ENCODE assay signal across 13 cellular contexts in the genomic region with DNA sequence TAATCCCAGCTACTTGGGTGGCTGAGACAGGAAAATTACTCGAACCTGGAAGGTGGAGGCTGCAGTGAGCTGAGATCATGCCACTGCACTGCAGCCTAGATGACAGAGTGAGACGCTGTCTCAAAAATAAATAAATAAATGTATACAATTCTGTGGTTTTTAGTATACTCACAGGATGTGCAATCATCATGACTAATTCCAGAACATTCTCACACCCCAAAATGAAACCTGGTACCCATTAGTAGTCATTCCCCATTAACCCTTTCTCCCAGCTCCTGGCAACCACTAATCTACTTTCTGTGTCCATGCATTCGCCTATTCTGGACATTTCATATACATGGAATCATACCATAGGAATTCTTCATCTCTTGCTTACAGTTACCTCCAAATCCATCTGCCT. TPM values are rescaled to one million over a fixed set of nuclear protein-coding genes. Genes with fewer than 3 reads are reported as not detected.
A peak's percentile ranks its signal among the peaks of the same experiment; 100 is the strongest.
DNase-seq lines count a peak whose midpoint lies in the region; ATAC-seq, FAIRE-seq and TF ChIP-seq lines count a peak whose summit lies in the region.
"Had no signal": no experiment of that assay in that cellular context is flagged by ENCODE, and none has a peak within 500 bp of the region (broad histone marks: within the 10 kb centered on the region; RNA-seq: fewer than 3 reads in every experiment).

No MANE protein-coding gene starts in this region.

- CTCF ChIA-PET in activated CD4-positive, alpha-beta T cell treated with anti-CD3 and anti-CD28 coated beads for 36 hours (lab: Charles Lee) = no interaction called here
- CTCF ChIA-PET in RWPE1 (lab: Yijun Ruan, JAX) (no interaction called here), HepG2 (lab: Yijun Ruan, JAX; ENCODE audit: low intra/inter-chr PET ratio, low total read pairs) (no interaction called here)

- peaks cover 23% of the 10 kb centered on the region for H3K4me1 Mint-ChIP-seq in activated CD4-positive, alpha-beta T cell treated with anti-CD3 and anti-CD28 coated beads for 36 hours
- peaks cover 23 to 24% of the 10 kb centered on the region in 2 donors for H3K4me1 Mint-ChIP-seq in natural killer cell treated with Interleukin-12 subunit alpha and Interleukin-12 subunit beta and Interleukin-15 and Interleukin-18, amount 100 ng/mL, for 72 hours (ENCODE audit: low read depth in 2 of 2)

- peak; percentile 26 for DNase-seq in activated CD4-positive, alpha-beta T cell treated with anti-CD3 and anti-CD28 coated beads for 36 hours
- no peak for DNase-seq in activated CD4-positive, alpha-beta T cell treated with anti-CD3 and anti-CD28 coated beads for 4 hours
- DNase-seq in RWPE1 (ENCODE audit: low spot score) (peak; percentile 41), sciatic nerve (ENCODE audit: low spot score) (no peak), HepG2 (ENCODE audit: low spot score) (no peak), MM.1S (no peak)
- DNase-seq in natural killer cell treated with Interleukin-12 subunit alpha and Interleukin-12 subunit beta and Interleukin-15 and Interleukin-18, amount 100 ng/mL, for 72 hours (ENCODE audit: low spot score) = no peak
- DNase-seq: H7, OCI-M1 had no signal

- no TSS peak for BruUV-seq in HepG2 (replicated peaks; lab: Mats Ljungman, UMichigan)

- TF ChIP-seq CTCF in RWPE1 (conservative IDR thresholded peaks at IDR 0.05; ENCODE audit: low read depth) (no peak), HepG2 (CRISPR knock-in tag; IDR thresholded peaks at IDR 0.05) (no peak), MM.1S (IDR thresholded peaks at IDR 0.05; ENCODE audit: low read length) (no peak)

- in situ Hi-C loops in HepG2 (cut with HindIII; ENCODE audit: extremely low pct_ligation_motif_present, low pct_unique_long_range_greater_than_20kb) = no loop called here

- no peak overlapping the region for H3K4me3 Mint-ChIP-seq in activated CD4-positive, alpha-beta T cell treated with anti-CD3 and anti-CD28 coated beads for 36 hours
- no peak overlapping the region for H3K4me3 Mint-ChIP-seq in natural killer cell treated with Interleukin-12 subunit alpha and Interleukin-12 subunit beta and Interleukin-15 and Interleukin-18, amount 100 ng/mL, for 72 hours
- H3K4me3 Mint-ChIP-seq: neural crest cell had no signal

- POLR2A ChIA-PET in activated CD4-positive, alpha-beta T cell treated with anti-CD3 and anti-CD28 coated beads for 36 hours (lab: Charles Lee) = interaction anchor here (0.6 kb wide), 1 partner anchor 75 kb away, joined by 3 read pairs; no protein-coding TSS in a partner anchor
- POLR2A ChIA-PET in RWPE1 (lab: Yijun Ruan, JAX; ENCODE audit: low non-redundant PET) (no interaction called here), HepG2 (lab: Yijun Ruan, JAX) (no interaction called here)

- no peaks in the 10 kb centered on the region for H3K9me2 ChIP-seq in MM.1S (replicated peaks; ENCODE audit: insufficient read depth, low read length)

- no peak for FAIRE-seq in HepG2 (lab: Jason Lieb, UNC)
- FAIRE-seq: A204.1 had no signal

- H3K9me3 ChIP-seq in HepG2 (ENCODE audit: low read length) = no peaks in the 10 kb centered on the region
- no peaks in the 10 kb centered on the region for H3K9me3 ChIP-seq in MM.1S (replicated peaks; ENCODE audit: insufficient read depth, low read length)

- H3K4me3 ChIP-seq in HepG2 (replicated peaks in 1 of 3; ENCODE audit: insufficient read depth in 1 of 3, low read depth in 2 of 3, low read length in 3 of 3) = no peak overlapping the region
- no peak overlapping the region for H3K4me3 ChIP-seq in MM.1S (ENCODE audit: low read length)
- H3K4me3 ChIP-seq: cardiac muscle cell had no signal

- H3K4me2 ChIP-seq in HepG2 (ENCODE audit: low read depth, low read length) (no peak overlapping the region), MM.1S (ENCODE audit: low read depth, low read length) (no peak overlapping the region)

- TF ChIP-seq EP300 in HepG2 (IDR thresholded peaks at IDR 0.05; ENCODE audit: low read depth in 2 of 2, low read length in 2 of 2) (no peak), HepG2 (CRISPR knock-in tag; IDR thresholded peaks at IDR 0.05; ENCODE audit: borderline replicate concordance) (no peak)

- H2AFZ ChIP-seq in HepG2 (ENCODE audit: low read length) = no peak overlapping the region
- H2AFZ ChIP-seq in MM.1S (ENCODE audit: low read length) = no peak overlapping the region

- no peak for TF ChIP-seq POLR2A in HepG2 (IDR thresholded peaks at IDR 0.05; ENCODE audit: insufficient read depth in 1 of 2, low read depth in 2 of 2, low read length in 2 of 2)

- H3F3A ChIP-seq in MM.1S (ENCODE audit: insufficient read depth, low read length) = no peaks in the 10 kb centered on the region

- H3K9ac ChIP-seq in HepG2 (ENCODE audit: insufficient read depth, low read depth, low read length) (no peak overlapping the region), MM.1S (ENCODE audit: low read length) (no peak overlapping the region)

- H3K27me3 ChIP-seq in HepG2 (ENCODE audit: control insufficient read depth in 1 of 2, insufficient read depth in 2 of 2, low read length in 2 of 2) (no peaks in the 10 kb centered on the region; a peak in 1 of 5 replicates), MM.1S (replicated peaks; ENCODE audit: insufficient read depth, low read length) (no peaks in the 10 kb centered on the region)
- H3K27me3 ChIP-seq: cardiac muscle cell had no signal

- H3K36me3 ChIP-seq in HepG2 (replicated peaks in 1 of 2; ENCODE audit: control insufficient read depth in 1 of 2, insufficient read depth in 2 of 2, low read length in 2 of 2) (no peaks in the 10 kb centered on the region), MM.1S (replicated peaks; ENCODE audit: insufficient read depth, low read length) (no peaks in the 10 kb centered on the region)
- H3K36me3 ChIP-seq: cardiac muscle cell had no signal

- intact Hi-C loops in activated CD4-positive, alpha-beta T cell treated with anti-CD3 and anti-CD28 coated beads for 36 hours (cut with DNase I, micrococcal nuclease) = no loop called here
- intact Hi-C loops in sciatic nerve (cut with DNase I) (no loop called here), HepG2 (cut with micrococcal nuclease; ENCODE audit: unreplicated experiment) (no loop called here)

- H3K27ac ChIP-seq in RWPE1 = no peak overlapping the region
- H3K27ac ChIP-seq in HepG2 (ENCODE audit: extremely low read length, insufficient read depth, low read length) = no peak overlapping the region
- no peak overlapping the region for H3K27ac ChIP-seq in MM.1S (ENCODE audit: low read length)
- H3K27ac ChIP-seq: cardiac muscle cell had no signal

- WGBS in HepG2 (ENCODE audit: low lambda C conversion rate) = 96% methylated on average over 3 of the region's 3 CpGs

- H3K79me2 ChIP-seq in HepG2 (ENCODE audit: insufficient read depth, low read length) (peaks cover 8% of the 10 kb centered on the region), MM.1S (ENCODE audit: low read length) (peaks cover 3% of the 10 kb centered on the region; the same call in 1 of the 2 replicates)

- H3K36me3 Mint-ChIP-seq in activated CD4-positive, alpha-beta T cell treated with anti-CD3 and anti-CD28 coated beads for 36 hours (ENCODE audit: low read depth) = peaks cover 9% of the 10 kb centered on the region
- peaks cover 8% of the 10 kb centered on the region for H3K36me3 Mint-ChIP-seq in natural killer cell treated with Interleukin-12 subunit alpha and Interleukin-12 subunit beta and Interleukin-15 and Interleukin-18, amount 100 ng/mL, for 72 hours

- H3K27me3 Mint-ChIP-seq in activated CD4-positive, alpha-beta T cell treated with anti-CD3 and anti-CD28 coated beads for 36 hours = no peaks in the 10 kb centered on the region
- no peaks in the 10 kb centered on the region for H3K27me3 Mint-ChIP-seq in natural killer cell treated with Interleukin-12 subunit alpha and Interleukin-12 subunit beta and Interleukin-15 and Interleukin-18, amount 100 ng/mL, for 72 hours

- TF ChIP-seq RAD21 in HepG2 (CRISPR knock-in tag; IDR thresholded peaks at IDR 0.05) = no peak

- H3K9me3 Mint-ChIP-seq in activated CD4-positive, alpha-beta T cell treated with anti-CD3 and anti-CD28 coated beads for 36 hours (ENCODE audit: low read depth) = no peaks in the 10 kb centered on the region
- H3K9me3 Mint-ChIP-seq in natural killer cell treated with Interleukin-12 subunit alpha and Interleukin-12 subunit beta and Interleukin-15 and Interleukin-18, amount 100 ng/mL, for 72 hours = no peaks in the 10 kb centered on the region
- H3K9me3 Mint-ChIP-seq: neural crest cell had no signal

- no peaks in the 10 kb centered on the region for H4K20me1 ChIP-seq in HepG2 (ENCODE audit: insufficient read depth, low read length)
- peaks cover 5% of the 10 kb centered on the region; the same call in 1 of the 2 replicates for H4K20me1 ChIP-seq in MM.1S (ENCODE audit: insufficient read depth, low read length)

- peak; percentile 79 for ATAC-seq in activated CD4-positive, alpha-beta T cell treated with anti-CD3 and anti-CD28 coated beads for 36 hours
- ATAC-seq in HG02759 (IDR thresholded peaks at IDR 0.05; ENCODE audit: unreplicated experiment) (peak; percentile 52), sciatic nerve (no peak), HepG2 (no peak)
- peak; percentile 82 for ATAC-seq in natural killer cell treated with Interleukin-12 subunit alpha and Interleukin-12 subunit beta and Interleukin-15 and Interleukin-18, amount 100 ng/mL, for 72 hours

- no peak overlapping the region for H3K27ac Mint-ChIP-seq in activated CD4-positive, alpha-beta T cell treated with anti-CD3 and anti-CD28 coated beads for 36 hours
- H3K27ac Mint-ChIP-seq in natural killer cell treated with Interleukin-12 subunit alpha and Interleukin-12 subunit beta and Interleukin-15 and Interleukin-18, amount 100 ng/mL, for 72 hours = peak overlapping the region in 1 of 2 donors; percentile 20

- H3K4me1 ChIP-seq in HepG2 (ENCODE audit: insufficient read depth, low read length) = peaks cover 32% of the 10 kb centered on the region
- no peaks in the 10 kb centered on the region for H3K4me1 ChIP-seq in MM.1S (ENCODE audit: low read length)

RNA-seq across cellular contexts. Expression of gene LRRFIP2, which starts 44.5 kb away (rescaled TPM):
- total RNA-seq in activated CD4-positive, alpha-beta T cell treated with anti-CD3 and anti-CD28 coated beads for 36 hours = 10 to 100 TPM; 20.6 to 25.1 TPM
- total RNA-seq in natural killer cell treated with Interleukin-12 subunit alpha and Interleukin-12 subunit beta and Interleukin-15 and Interleukin-18, amount 100 ng/mL, for 72 hours = 10 to 100 TPM; 37.2 to 52.0 TPM
- total RNA-seq in sciatic nerve = 60.1 TPM
- total RNA-seq in HepG2 (2016; rRNA removed; fragmentation: Illumina TruSeq; extraction: Trizol) = 32.2 and 33.7 TPM in 2 replicates
- 27.4 and 28.7 TPM in 2 replicates for total RNA-seq in HepG2 (2016; cell fraction: cytosol; rRNA removed; fragmentation: Illumina TruSeq; extraction: Trizol; ENCODE audit: low read depth)
- total RNA-seq in HepG2 (2016; cell fraction: insoluble cytoplasmic fraction; rRNA removed; fragmentation: Illumina TruSeq; extraction: Trizol) = 27.5 and 33.1 TPM in 2 replicates
- total RNA-seq in HepG2 (2016; cell fraction: membrane; rRNA removed; fragmentation: Illumina TruSeq; extraction: Trizol) = 39.7 and 47.6 TPM in 2 replicates
- 42.0 and 44.0 TPM in 2 replicates for total RNA-seq in HepG2 (2016; cell fraction: nucleus; rRNA removed; fragmentation: Illumina TruSeq; extraction: Trizol)
- polyA plus RNA-seq in HepG2 (2011; rRNA removed) = 9.9 and 13.5 TPM in 2 replicates
- polyA plus RNA-seq in HepG2 (2011; cell fraction: cytosol; rRNA removed) = 7.4 and 9.3 TPM in 2 replicates
- polyA plus RNA-seq in HepG2 (2011; cell fraction: nucleus; rRNA removed) = 9.5 and 9.8 TPM in 2 replicates
- polyA plus RNA-seq in HepG2 (2012) = 18.5 and 20.9 TPM in 2 replicates
- 22.9 and 27.7 TPM in 2 replicates for polyA plus RNA-seq in HepG2 (2016; cell fraction: cytosol; fragmentation: Illumina TruSeq; extraction: Trizol; ENCODE audit: low read depth)
- 32.7 and 34.9 TPM in 2 replicates for polyA plus RNA-seq in HepG2 (2016; cell fraction: insoluble cytoplasmic fraction; fragmentation: Illumina TruSeq; extraction: Trizol; ENCODE audit: low read depth)
- 31.3 and 34.7 TPM in 2 replicates for polyA plus RNA-seq in HepG2 (2016; cell fraction: membrane; fragmentation: Illumina TruSeq; extraction: Trizol; ENCODE audit: low read depth)
- polyA plus RNA-seq in HepG2 (2016; cell fraction: nucleus; fragmentation: Illumina TruSeq; extraction: Trizol; ENCODE audit: insufficient read depth, low read depth) = 35.0 and 37.3 TPM in 2 replicates
- 10.3 and 20.6 TPM in 2 replicates for polyA minus RNA-seq in HepG2 (2011; rRNA and poly(A)+ RNA removed; ENCODE audit: low replicate concordance)
- 10.3 and 12.0 TPM in 2 replicates for polyA minus RNA-seq in HepG2 (2011; cell fraction: cytosol; rRNA and poly(A)+ RNA removed)
- 69.1 and 70.6 TPM in 2 replicates for polyA minus RNA-seq in HepG2 (2011; cell fraction: nucleus; rRNA and poly(A)+ RNA removed)

Comparison
In these comparisons a context has a peak if more than half of its experiments do, and no peak if none do; other contexts are left out.
1. DNase-seq: peak in activated CD4-positive, alpha-beta T cell treated with anti-CD3 and anti-CD28 coated beads for 36 hours (single experiment) and RWPE1 (single experiment); none in activated CD4-positive, alpha-beta T cell treated with anti-CD3 and anti-CD28 coated beads for 4 hours (0 of 2), natural killer cell treated with Interleukin-12 subunit alpha and Interleukin-12 subunit beta and Interleukin-15 and Interleukin-18, amount 100 ng/mL, for 72 hours (single experiment), sciatic nerve (single experiment), HepG2 (single experiment) and MM.1S (single experiment).
2. ATAC-seq: peak in activated CD4-positive, alpha-beta T cell treated with anti-CD3 and anti-CD28 coated beads for 36 hours (single experiment), HG02759 (single experiment) and natural killer cell treated with Interleukin-12 subunit alpha and Interleukin-12 subunit beta and Interleukin-15 and Interleukin-18, amount 100 ng/mL, for 72 hours (2 of 2); none in sciatic nerve (single experiment) and HepG2 (single experiment).